ENCODE assay signal across 11 cellular contexts in the genomic region with DNA sequence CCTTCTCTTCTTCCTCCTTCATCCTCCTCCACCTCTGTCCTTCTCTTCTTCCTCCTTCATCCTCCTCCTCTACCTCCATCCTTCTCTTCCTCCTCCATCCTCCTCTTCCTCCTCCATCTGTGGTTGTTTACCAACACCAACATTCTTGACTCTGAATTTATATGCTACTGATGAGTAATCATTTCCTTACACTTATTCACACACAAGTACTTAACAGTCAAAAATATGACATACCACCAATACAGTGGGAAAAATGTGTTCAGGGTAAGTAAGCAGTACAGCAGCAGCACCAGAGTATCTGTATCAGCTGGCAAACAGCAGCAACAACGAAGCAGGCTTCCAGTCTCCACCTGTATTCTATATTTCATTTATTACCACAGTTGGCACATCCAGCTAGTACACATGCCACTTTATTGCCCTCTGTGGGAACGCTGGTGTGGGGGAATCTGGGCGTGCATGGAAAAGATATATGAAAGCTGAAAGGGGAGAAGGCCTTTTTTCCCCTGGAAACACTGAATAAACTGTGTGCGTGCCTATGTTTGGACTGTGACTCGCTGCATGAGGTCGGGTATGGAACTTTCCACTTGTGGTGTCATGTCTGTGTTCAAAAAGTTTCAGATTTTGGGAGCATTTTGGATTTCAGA. TPM values are rescaled to one million over a fixed set of nuclear protein-coding genes. Genes with fewer than 3 reads are reported as not detected.
DNase-seq lines count a peak whose midpoint lies in the region; ATAC-seq, FAIRE-seq and TF ChIP-seq lines count a peak whose summit lies in the region.
"Had no signal": no experiment of that assay in that cellular context is flagged by ENCODE, and none has a peak within 500 bp of the region (broad histone marks: within the 10 kb centered on the region; RNA-seq: fewer than 3 reads in every experiment).

No MANE protein-coding gene starts in this region.

- peaks cover 31% of the 10 kb centered on the region for H3K79me2 ChIP-seq in keratinocyte (ENCODE audit: control insufficient read depth, insufficient read depth, low read length)

- peaks cover 47% of the 10 kb centered on the region for H3K4me1 Mint-ChIP-seq in activated naive CD8-positive, alpha-beta T cell treated with anti-CD3 and anti-CD28 coated beads, Interleukin-2, amount 50 U/mL, for 24 hours

- H3K4me2 ChIP-seq in keratinocyte (ENCODE audit: control insufficient read depth, extremely low read depth, insufficient read depth, low read depth, low read length): no peak overlapping the region

- H3K27ac Mint-ChIP-seq in activated naive CD8-positive, alpha-beta T cell treated with anti-CD3 and anti-CD28 coated beads, Interleukin-2, amount 50 U/mL, for 24 hours: peak overlapping the region; percentile 96

- ATAC-seq in activated naive CD8-positive, alpha-beta T cell treated with anti-CD3 and anti-CD28 coated beads, Interleukin-2, amount 50 U/mL, for 24 hours: peak; percentile 94
- ATAC-seq in HG02870 (IDR thresholded peaks at IDR 0.05; ENCODE audit: unreplicated experiment): no peak
- no peak for ATAC-seq in upper lobe of right lung
- ATAC-seq in GM19463 (IDR thresholded peaks at IDR 0.05; ENCODE audit: unreplicated experiment): no peak
- no peak for ATAC-seq in GM21423 (IDR thresholded peaks at IDR 0.05; ENCODE audit: unreplicated experiment)

- no peak for DNase-seq in AG04450 (ENCODE audit: low read depth, low spot score)
- peak; percentile 27 for DNase-seq in HK-2 (ENCODE audit: unreplicated experiment)
- DNase-seq in activated naive CD8-positive, alpha-beta T cell treated with anti-CD3 and anti-CD28 coated beads, Interleukin-2, amount 50 U/mL, for 24 hours: peak; percentile 27
- DNase-seq in keratinocyte (ENCODE audit: low read depth, low spot score): no peak
- no peak for DNase-seq in upper lobe of right lung
- DNase-seq: NCI-H146, thyroid gland had no signal

- H3K9me1 ChIP-seq in keratinocyte (ENCODE audit: control insufficient read depth, extremely low read depth, insufficient read depth, low read length): no peaks in the 10 kb centered on the region

- CTCF ChIA-PET in AG04450 (lab: Charles Lee): interaction anchor here (0.6 kb wide), 1 partner anchor 170 kb away, joined by 3 read pairs; no protein-coding TSS in a partner anchor

- H3K4me3 ChIP-seq in AG04450 (ENCODE audit: low read depth, low read length) (no peak overlapping the region), keratinocyte (ENCODE audit: control insufficient read depth in 2 of 3, extremely low read depth in 1 of 3, insufficient read depth in 2 of 3, low read depth in 1 of 3, low read length in 3 of 3) (no peak overlapping the region), upper lobe of right lung (no peak overlapping the region)
- H3K4me3 ChIP-seq: skin epidermis, thyroid gland had no signal

- H3K36me3 ChIP-seq in keratinocyte (ENCODE audit: control insufficient read depth in 2 of 2, extremely low read depth in 1 of 2, insufficient read depth in 2 of 2, low read length in 2 of 2) (peaks cover 2 to 9% of the 10 kb centered on the region in 2 experiments), upper lobe of right lung (peaks cover 38% of the 10 kb centered on the region)

- H3K9ac ChIP-seq in keratinocyte (ENCODE audit: control insufficient read depth, extremely low read depth, insufficient read depth, low read length): no peak overlapping the region

- H3K36me3 Mint-ChIP-seq in activated naive CD8-positive, alpha-beta T cell treated with anti-CD3 and anti-CD28 coated beads, Interleukin-2, amount 50 U/mL, for 24 hours (ENCODE audit: low read depth): peaks cover 42% of the 10 kb centered on the region

- H3K27me3 Mint-ChIP-seq in activated naive CD8-positive, alpha-beta T cell treated with anti-CD3 and anti-CD28 coated beads, Interleukin-2, amount 50 U/mL, for 24 hours: no peaks in the 10 kb centered on the region

- TF ChIP-seq CTCF in AG04450 (IDR thresholded peaks at IDR 0.05; ENCODE audit: low read depth, low read length): no peak
- no peak for TF ChIP-seq CTCF in keratinocyte (optimal IDR thresholded peaks at IDR 0.05 in 1 of 3, IDR thresholded peaks at IDR 0.05 in 1 of 3, conservative IDR thresholded peaks at IDR 0.05 in 1 of 3; ENCODE audit: extremely low read depth in 1 of 3, insufficient read depth in 2 of 3, low read length in 3 of 3)
- TF ChIP-seq CTCF in upper lobe of right lung (IDR thresholded peaks at IDR 0.05): no peak

- no peak for FAIRE-seq in keratinocyte (lab: Jason Lieb, UNC)

- H2AFZ ChIP-seq in keratinocyte (ENCODE audit: control insufficient read depth, low read length): no peak overlapping the region

- H3K9me3 ChIP-seq in AG04450 (ENCODE audit: control insufficient read depth, insufficient read depth, low read length) (no peaks in the 10 kb centered on the region), keratinocyte (ENCODE audit: control insufficient read depth, low read depth, low read length) (no peaks in the 10 kb centered on the region), upper lobe of right lung (no peaks in the 10 kb centered on the region)
- H3K9me3 ChIP-seq: thyroid gland had no signal

- intact Hi-C loops in upper lobe of right lung (cut with DNase I): no loop called here

- POLR2A ChIA-PET in AG04450 (lab: Yijun Ruan, JAX): interaction anchor here (0.6 to 1.0 kb wide), 2 partner anchors 10 to 1165 kb away, joined by 3 read pairs; no protein-coding TSS in a partner anchor

- H3K27me3 ChIP-seq in AG04450 (ENCODE audit: control insufficient read depth, insufficient read depth, low read length) (no peaks in the 10 kb centered on the region), keratinocyte (ENCODE audit: control insufficient read depth, extremely low read depth, insufficient read depth, low read length) (no peaks in the 10 kb centered on the region), upper lobe of right lung (no peaks in the 10 kb centered on the region)
- H3K27me3 ChIP-seq: thyroid gland had no signal

- no peaks in the 10 kb centered on the region for H4K20me1 ChIP-seq in keratinocyte (ENCODE audit: control insufficient read depth, extremely low read depth, insufficient read depth, low read length)

- peak overlapping the region; percentile 58 for H3K4me3 Mint-ChIP-seq in activated naive CD8-positive, alpha-beta T cell treated with anti-CD3 and anti-CD28 coated beads, Interleukin-2, amount 50 U/mL, for 24 hours

- peaks cover 37% of the 10 kb centered on the region for H3K4me1 ChIP-seq in keratinocyte (ENCODE audit: control insufficient read depth, extremely low read depth, insufficient read depth, low read length)
- peaks cover 12% of the 10 kb centered on the region for H3K4me1 ChIP-seq in upper lobe of right lung

- H3K27ac ChIP-seq in AG04450 (ENCODE audit: low read depth, low read length) (peak overlapping the region; percentile 79), keratinocyte (ENCODE audit: control insufficient read depth, insufficient read depth, low read length) (peak overlapping the region; percentile 37), upper lobe of right lung (no peak overlapping the region)
- H3K27ac ChIP-seq: thyroid gland had no signal

- dilution Hi-C loops in keratinocyte (cut with MboI; ENCODE audit: extremely low pct_ligation_motif_present, low sequenced_read_pairs): no loop called here

- H3K9me3 Mint-ChIP-seq in activated naive CD8-positive, alpha-beta T cell treated with anti-CD3 and anti-CD28 coated beads, Interleukin-2, amount 50 U/mL, for 24 hours: no peaks in the 10 kb centered on the region

RNA-seq across cellular contexts. Expression of a gene that starts 16.0 kb away (rescaled TPM):
- polyA plus RNA-seq in AG04450 (2011; rRNA removed) (33.7 and 50.5 TPM in 2 replicates), keratinocyte (26.0 to 53.5 TPM (median 30.0 TPM) in 3 replicates)
- 11.8 and 20.6 TPM in 2 replicates for polyA minus RNA-seq in AG04450 (2011; rRNA and poly(A)+ RNA removed)
- 46.3 TPM for polyA plus RNA-seq in keratinocyte (2011; ENCODE audit: low read depth)
- 29.6 and 42.4 TPM in 2 replicates for polyA plus RNA-seq in keratinocyte (2011; cell fraction: cytosol; rRNA removed)
- 22.5 and 36.5 TPM in 2 replicates for polyA plus RNA-seq in keratinocyte (2011; cell fraction: nucleus; rRNA removed)
- polyA plus RNA-seq in keratinocyte (2012; ENCODE audit: low replicate concordance): 32.3 TPM in 2 replicates
- 2.1 to 21.5 TPM (median 9.4 TPM) in 3 replicates for polyA minus RNA-seq in keratinocyte
- 22.6 TPM for polyA minus RNA-seq in keratinocyte (2011; cell fraction: cytosol; rRNA and poly(A)+ RNA removed)
- 20.2 and 27.1 TPM in 2 replicates for polyA minus RNA-seq in keratinocyte (2011; cell fraction: nucleus; rRNA and poly(A)+ RNA removed)
- 34.2 TPM for total RNA-seq in upper lobe of right lung

RNA-seq across cellular contexts. Expression of a gene that starts 25.4 kb away (rescaled TPM):
- polyA plus RNA-seq in AG04450 (2011; rRNA removed): 0.36 and 0.58 TPM in 2 replicates
- 0.92 and 1.1 TPM in 2 replicates for polyA minus RNA-seq in AG04450 (2011; rRNA and poly(A)+ RNA removed)
- 0.12 to 0.64 TPM (median 0.42 TPM) in 3 replicates for polyA plus RNA-seq in keratinocyte
- not detected for polyA plus RNA-seq in keratinocyte (2011; ENCODE audit: low read depth)
- polyA plus RNA-seq in keratinocyte (2011; cell fraction: cytosol; rRNA removed): 0.06 and 0.32 TPM in 2 replicates
- 1.3 and 2.2 TPM in 2 replicates for polyA plus RNA-seq in keratinocyte (2011; cell fraction: nucleus; rRNA removed)
- 0.22 and 0.27 TPM in 2 replicates for polyA plus RNA-seq in keratinocyte (2012; ENCODE audit: low replicate concordance)
- 0.56 to 2.6 TPM in 2 of 3 replicates, not detected in the other for polyA minus RNA-seq in keratinocyte
- not detected for polyA minus RNA-seq in keratinocyte (2011; cell fraction: cytosol; rRNA and poly(A)+ RNA removed)
- 1.1 and 3.0 TPM in 2 replicates for polyA minus RNA-seq in keratinocyte (2011; cell fraction: nucleus; rRNA and poly(A)+ RNA removed)
- total RNA-seq in upper lobe of right lung: 1.1 TPM

Comparison
In these comparisons a context has a peak if more than half of its experiments do, and no peak if none do; other contexts are left out.
1. DNase-seq: peak in HK-2 (single experiment) and activated naive CD8-positive, alpha-beta T cell treated with anti-CD3 and anti-CD28 coated beads, Interleukin-2, amount 50 U/mL, for 24 hours (single experiment); none in AG04450 (single experiment), keratinocyte (single experiment) and upper lobe of right lung (single experiment).